1 cellular context compared by ENCODE assay signal in genomic region chr1:109197163-109198042, GRCh38.
A peak's percentile ranks its signal among the peaks of the same experiment; 100 is the strongest.
TF ChIP-seq lines count a peak whose summit lies in the region.

No MANE protein-coding gene starts in this region.

TF ChIP-seq in K562, 482 proteins besides CTCF, POLR2A, EP300 and RAD21 (continued from another document and continues in another):
- no peak for TF ChIP-seq GTF3C2 (IDR thresholded peaks at IDR 0.05; ENCODE audit: borderline replicate concordance, extremely low read depth, insufficient read length)
- TF ChIP-seq ZNF217 (CRISPR knock-in tag; IDR thresholded peaks at IDR 0.05), result no peak
- no peak for TF ChIP-seq POLR3A (IDR thresholded peaks at IDR 0.05; ENCODE audit: borderline replicate concordance, extremely low read depth, insufficient read depth, insufficient read length)
- no peak for TF ChIP-seq ZFPM2 (CRISPR knock-in tag; IDR thresholded peaks at IDR 0.05)
- TF ChIP-seq MAZ (CRISPR knock-in tag; conservative IDR thresholded peaks at IDR 0.05 in 1 of 2, IDR thresholded peaks at IDR 0.05 in 1 of 2), result peak in 1 of 2 experiments; percentile 32; a peak in 2 of 4 replicates
- TF ChIP-seq ZNF780A (CRISPR knock-in tag; IDR thresholded peaks at IDR 0.05), result no peak
- no peak for TF ChIP-seq ZFP30 (CRISPR knock-in tag; IDR thresholded peaks at IDR 0.05; ENCODE audit: borderline replicate concordance)
- 0 out of 2 replicates have a peak, but pooled peaks have one; percentile 8 for TF ChIP-seq TAL1 (IDR thresholded peaks at IDR 0.05)
- no peak for TF ChIP-seq ZFX (CRISPR knock-in tag; IDR thresholded peaks at IDR 0.05)
- no peak for TF ChIP-seq XRCC4 (IDR thresholded peaks at IDR 0.05; ENCODE audit: extremely low read depth, insufficient read depth, insufficient read length)
- TF ChIP-seq ZBTB1 (CRISPR knock-in tag; IDR thresholded peaks at IDR 0.05; ENCODE audit: borderline replicate concordance, low read depth), result no peak
- TF ChIP-seq SMC3 (conservative IDR thresholded peaks at IDR 0.05; ENCODE audit: insufficient read depth, low read depth, low read length), result no peak
- no peak for TF ChIP-seq SRF (CRISPR knock-in tag; IDR thresholded peaks at IDR 0.05)
- peak; percentile 86 for TF ChIP-seq SMARCA4 (IDR thresholded peaks at IDR 0.05)
- no peak for TF ChIP-seq IRF2 (CRISPR knock-in tag; IDR thresholded peaks at IDR 0.05)
- TF ChIP-seq, protein P1, sequence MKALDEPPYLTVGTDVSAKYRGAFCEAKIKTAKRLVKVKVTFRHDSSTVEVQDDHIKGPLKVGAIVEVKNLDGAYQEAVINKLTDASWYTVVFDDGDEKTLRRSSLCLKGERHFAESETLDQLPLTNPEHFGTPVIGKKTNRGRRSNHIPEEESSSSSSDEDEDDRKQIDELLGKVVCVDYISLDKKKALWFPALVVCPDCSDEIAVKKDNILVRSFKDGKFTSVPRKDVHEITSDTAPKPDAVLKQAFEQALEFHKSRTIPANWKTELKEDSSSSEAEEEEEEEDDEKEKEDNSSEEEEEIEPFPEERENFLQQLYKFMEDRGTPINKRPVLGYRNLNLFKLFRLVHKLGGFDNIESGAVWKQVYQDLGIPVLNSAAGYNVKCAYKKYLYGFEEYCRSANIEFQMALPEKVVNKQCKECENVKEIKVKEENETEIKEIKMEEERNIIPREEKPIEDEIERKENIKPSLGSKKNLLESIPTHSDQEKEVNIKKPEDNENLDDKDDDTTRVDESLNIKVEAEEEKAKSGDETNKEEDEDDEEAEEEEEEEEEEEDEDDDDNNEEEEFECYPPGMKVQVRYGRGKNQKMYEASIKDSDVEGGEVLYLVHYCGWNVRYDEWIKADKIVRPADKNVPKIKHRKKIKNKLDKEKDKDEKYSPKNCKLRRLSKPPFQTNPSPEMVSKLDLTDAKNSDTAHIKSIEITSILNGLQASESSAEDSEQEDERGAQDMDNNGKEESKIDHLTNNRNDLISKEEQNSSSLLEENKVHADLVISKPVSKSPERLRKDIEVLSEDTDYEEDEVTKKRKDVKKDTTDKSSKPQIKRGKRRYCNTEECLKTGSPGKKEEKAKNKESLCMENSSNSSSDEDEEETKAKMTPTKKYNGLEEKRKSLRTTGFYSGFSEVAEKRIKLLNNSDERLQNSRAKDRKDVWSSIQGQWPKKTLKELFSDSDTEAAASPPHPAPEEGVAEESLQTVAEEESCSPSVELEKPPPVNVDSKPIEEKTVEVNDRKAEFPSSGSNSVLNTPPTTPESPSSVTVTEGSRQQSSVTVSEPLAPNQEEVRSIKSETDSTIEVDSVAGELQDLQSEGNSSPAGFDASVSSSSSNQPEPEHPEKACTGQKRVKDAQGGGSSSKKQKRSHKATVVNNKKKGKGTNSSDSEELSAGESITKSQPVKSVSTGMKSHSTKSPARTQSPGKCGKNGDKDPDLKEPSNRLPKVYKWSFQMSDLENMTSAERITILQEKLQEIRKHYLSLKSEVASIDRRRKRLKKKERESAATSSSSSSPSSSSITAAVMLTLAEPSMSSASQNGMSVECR (CRISPR knock-in tag; IDR thresholded peaks at IDR 0.05), result no peak
- TF ChIP-seq, protein P2, sequence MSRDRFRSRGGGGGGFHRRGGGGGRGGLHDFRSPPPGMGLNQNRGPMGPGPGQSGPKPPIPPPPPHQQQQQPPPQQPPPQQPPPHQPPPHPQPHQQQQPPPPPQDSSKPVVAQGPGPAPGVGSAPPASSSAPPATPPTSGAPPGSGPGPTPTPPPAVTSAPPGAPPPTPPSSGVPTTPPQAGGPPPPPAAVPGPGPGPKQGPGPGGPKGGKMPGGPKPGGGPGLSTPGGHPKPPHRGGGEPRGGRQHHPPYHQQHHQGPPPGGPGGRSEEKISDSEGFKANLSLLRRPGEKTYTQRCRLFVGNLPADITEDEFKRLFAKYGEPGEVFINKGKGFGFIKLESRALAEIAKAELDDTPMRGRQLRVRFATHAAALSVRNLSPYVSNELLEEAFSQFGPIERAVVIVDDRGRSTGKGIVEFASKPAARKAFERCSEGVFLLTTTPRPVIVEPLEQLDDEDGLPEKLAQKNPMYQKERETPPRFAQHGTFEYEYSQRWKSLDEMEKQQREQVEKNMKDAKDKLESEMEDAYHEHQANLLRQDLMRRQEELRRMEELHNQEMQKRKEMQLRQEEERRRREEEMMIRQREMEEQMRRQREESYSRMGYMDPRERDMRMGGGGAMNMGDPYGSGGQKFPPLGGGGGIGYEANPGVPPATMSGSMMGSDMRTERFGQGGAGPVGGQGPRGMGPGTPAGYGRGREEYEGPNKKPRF (IDR thresholded peaks at IDR 0.05; ENCODE audit: low read depth, low read length), result no peak
- TF ChIP-seq KLF16 (IDR thresholded peaks at IDR 0.05), result no peak
- TF ChIP-seq, protein P3, sequence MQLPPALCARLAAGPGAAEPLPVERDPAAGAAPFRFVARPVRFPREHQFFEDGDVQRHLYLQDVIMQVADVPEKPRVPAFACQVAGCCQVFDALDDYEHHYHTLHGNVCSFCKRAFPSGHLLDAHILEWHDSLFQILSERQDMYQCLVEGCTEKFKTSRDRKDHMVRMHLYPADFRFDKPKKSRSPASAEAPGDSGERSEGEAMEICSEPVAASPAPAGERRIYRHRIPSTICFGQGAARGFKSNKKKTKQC (CRISPR knock-in tag; IDR thresholded peaks at IDR 0.05), result no peak
- TF ChIP-seq, protein P4, sequence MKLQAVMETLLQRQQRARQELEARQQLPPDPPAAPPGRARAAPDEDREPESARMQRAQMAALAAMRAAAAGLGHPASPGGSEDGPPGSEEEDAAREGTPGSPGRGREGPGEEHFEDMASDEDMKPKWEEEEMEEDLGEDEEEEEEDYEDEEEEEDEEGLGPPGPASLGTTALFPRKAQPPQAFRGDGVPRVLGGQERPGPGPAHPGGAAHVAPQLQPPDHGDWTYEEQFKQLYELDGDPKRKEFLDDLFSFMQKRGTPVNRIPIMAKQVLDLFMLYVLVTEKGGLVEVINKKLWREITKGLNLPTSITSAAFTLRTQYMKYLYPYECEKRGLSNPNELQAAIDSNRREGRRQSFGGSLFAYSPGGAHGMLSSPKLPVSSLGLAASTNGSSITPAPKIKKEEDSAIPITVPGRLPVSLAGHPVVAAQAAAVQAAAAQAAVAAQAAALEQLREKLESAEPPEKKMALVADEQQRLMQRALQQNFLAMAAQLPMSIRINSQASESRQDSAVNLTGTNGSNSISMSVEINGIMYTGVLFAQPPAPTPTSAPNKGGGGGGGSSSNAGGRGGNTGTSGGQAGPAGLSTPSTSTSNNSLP (IDR thresholded peaks at IDR 0.05; ENCODE audit: borderline replicate concordance, low read depth, low read length), result no peak
- TF ChIP-seq XRCC3 (IDR thresholded peaks at IDR 0.05), result no peak
- peak; percentile 86 for TF ChIP-seq MEIS2 (IDR thresholded peaks at IDR 0.05; ENCODE audit: partially characterized antibody)
- TF ChIP-seq RHOXF2B (CRISPR knock-in tag; conservative IDR thresholded peaks at IDR 0.05), result no peak
- TF ChIP-seq ZNF253 (CRISPR knock-in tag; conservative IDR thresholded peaks at IDR 0.05), result no peak
- TF ChIP-seq NFIX (CRISPR knock-in tag; IDR thresholded peaks at IDR 0.05; ENCODE audit: low read depth), result no peak
- TF ChIP-seq, protein P5, sequence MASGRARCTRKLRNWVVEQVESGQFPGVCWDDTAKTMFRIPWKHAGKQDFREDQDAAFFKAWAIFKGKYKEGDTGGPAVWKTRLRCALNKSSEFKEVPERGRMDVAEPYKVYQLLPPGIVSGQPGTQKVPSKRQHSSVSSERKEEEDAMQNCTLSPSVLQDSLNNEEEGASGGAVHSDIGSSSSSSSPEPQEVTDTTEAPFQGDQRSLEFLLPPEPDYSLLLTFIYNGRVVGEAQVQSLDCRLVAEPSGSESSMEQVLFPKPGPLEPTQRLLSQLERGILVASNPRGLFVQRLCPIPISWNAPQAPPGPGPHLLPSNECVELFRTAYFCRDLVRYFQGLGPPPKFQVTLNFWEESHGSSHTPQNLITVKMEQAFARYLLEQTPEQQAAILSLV (tag; IDR thresholded peaks at IDR 0.05), result no peak
- TF ChIP-seq CBFB (CRISPR knock-in tag; IDR thresholded peaks at IDR 0.05), result no peak
- no peak for TF ChIP-seq ATF1 (CRISPR knock-in tag; IDR thresholded peaks at IDR 0.05)
- peak; percentile 31 for TF ChIP-seq ATF1 (tag; IDR thresholded peaks at IDR 0.05)
- TF ChIP-seq ELK1 (CRISPR knock-in tag; IDR thresholded peaks at IDR 0.05), result no peak
- TF ChIP-seq NCOR1 (IDR thresholded peaks at IDR 0.05), result 0 out of 2 replicates have a peak, but pooled peaks have one; percentile 30
- no peak for TF ChIP-seq TAF7 (tag; IDR thresholded peaks at IDR 0.05)
- TF ChIP-seq, protein P6, sequence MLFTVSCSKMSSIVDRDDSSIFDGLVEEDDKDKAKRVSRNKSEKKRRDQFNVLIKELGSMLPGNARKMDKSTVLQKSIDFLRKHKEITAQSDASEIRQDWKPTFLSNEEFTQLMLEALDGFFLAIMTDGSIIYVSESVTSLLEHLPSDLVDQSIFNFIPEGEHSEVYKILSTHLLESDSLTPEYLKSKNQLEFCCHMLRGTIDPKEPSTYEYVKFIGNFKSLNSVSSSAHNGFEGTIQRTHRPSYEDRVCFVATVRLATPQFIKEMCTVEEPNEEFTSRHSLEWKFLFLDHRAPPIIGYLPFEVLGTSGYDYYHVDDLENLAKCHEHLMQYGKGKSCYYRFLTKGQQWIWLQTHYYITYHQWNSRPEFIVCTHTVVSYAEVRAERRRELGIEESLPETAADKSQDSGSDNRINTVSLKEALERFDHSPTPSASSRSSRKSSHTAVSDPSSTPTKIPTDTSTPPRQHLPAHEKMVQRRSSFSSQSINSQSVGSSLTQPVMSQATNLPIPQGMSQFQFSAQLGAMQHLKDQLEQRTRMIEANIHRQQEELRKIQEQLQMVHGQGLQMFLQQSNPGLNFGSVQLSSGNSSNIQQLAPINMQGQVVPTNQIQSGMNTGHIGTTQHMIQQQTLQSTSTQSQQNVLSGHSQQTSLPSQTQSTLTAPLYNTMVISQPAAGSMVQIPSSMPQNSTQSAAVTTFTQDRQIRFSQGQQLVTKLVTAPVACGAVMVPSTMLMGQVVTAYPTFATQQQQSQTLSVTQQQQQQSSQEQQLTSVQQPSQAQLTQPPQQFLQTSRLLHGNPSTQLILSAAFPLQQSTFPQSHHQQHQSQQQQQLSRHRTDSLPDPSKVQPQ (CRISPR knock-in tag; IDR thresholded peaks at IDR 0.05; ENCODE audit: borderline replicate concordance), result no peak
- TF ChIP-seq ZNF224 (CRISPR knock-in tag; IDR thresholded peaks at IDR 0.05), result no peak
- TF ChIP-seq NELFE (IDR thresholded peaks at IDR 0.05; ENCODE audit: insufficient read depth, insufficient read length), result no peak
- 0 out of 2 replicates have a peak, but pooled peaks have one; percentile 56 for TF ChIP-seq ZC3H11A (IDR thresholded peaks at IDR 0.05; ENCODE audit: low read depth, low read length)
- TF ChIP-seq ZNF696 (CRISPR knock-in tag; conservative IDR thresholded peaks at IDR 0.05), result no peak
- TF ChIP-seq MCM5 (IDR thresholded peaks at IDR 0.05; ENCODE audit: low read depth), result no peak
- TF ChIP-seq, protein P7, sequence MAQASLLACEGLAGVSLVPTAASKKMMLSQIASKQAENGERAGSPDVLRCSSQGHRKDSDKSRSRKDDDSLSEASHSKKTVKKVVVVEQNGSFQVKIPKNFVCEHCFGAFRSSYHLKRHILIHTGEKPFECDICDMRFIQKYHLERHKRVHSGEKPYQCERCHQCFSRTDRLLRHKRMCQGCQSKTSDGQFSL (CRISPR knock-in tag; IDR thresholded peaks at IDR 0.05), result 0 out of 2 replicates have a peak, but pooled peaks have one; percentile 45
- TF ChIP-seq, protein P7 (tag; IDR thresholded peaks at IDR 0.05), result no peak
- TF ChIP-seq MNT (conservative IDR thresholded peaks at IDR 0.05), result 0 out of 4 replicates have a peak, but pooled peaks of 1 of the 2 experiments have one; percentile 10
- TF ChIP-seq ZNF23 (CRISPR knock-in tag; IDR thresholded peaks at IDR 0.05), result no peak
- no peak for TF ChIP-seq HCFC1 (IDR thresholded peaks at IDR 0.05; ENCODE audit: low read depth, low read length)
- TF ChIP-seq RFX7 (CRISPR knock-in tag; IDR thresholded peaks at IDR 0.05), result no peak
- TF ChIP-seq DLX4 (CRISPR knock-in tag; IDR thresholded peaks at IDR 0.05), result no peak
- TF ChIP-seq FOXJ2 (tag; IDR thresholded peaks at IDR 0.05), result no peak
